Comparison of ENCODE assay signal across 8 cellular contexts in genomic region chr18:31943895-31944816, GRCh38. TPM values are rescaled to one million over a fixed set of nuclear protein-coding genes. Genes with fewer than 3 reads are reported as not detected.
DNase-seq lines count a peak whose midpoint lies in the region; ATAC-seq and TF ChIP-seq lines count a peak whose summit lies in the region.

No MANE protein-coding gene starts in this region.

- H3K36me3 Mint-ChIP-seq in brain: peaks cover 8% of the 10 kb centered on the region
- peaks cover 5% of the 10 kb centered on the region for H3K36me3 Mint-ChIP-seq in memory B cell

- H3K36me3 ChIP-seq in left ventricle myocardium inferior (no peaks in the 10 kb centered on the region), vagina (no peaks in the 10 kb centered on the region)

- H3K4me3 ChIP-seq in left ventricle myocardium inferior (peak overlapping the region; percentile 95), vagina (peak overlapping the region; percentile 89 to 93)

- TF ChIP-seq POLR2A in vagina (IDR thresholded peaks at IDR 0.05): no peak

- H3K27me3 ChIP-seq in left ventricle myocardium inferior (ENCODE audit: low read depth) (no peaks in the 10 kb centered on the region), vagina (no peaks in the 10 kb centered on the region)

- DNase-seq in left ventricle myocardium inferior (no peak), cardiac septum (ENCODE audit: low spot score) (no peak), memory B cell (ENCODE audit: low spot score in 2 of 2) (no peak), vagina (ENCODE audit: extremely low spot score in 2 of 2) (no peak)
- no peak for DNase-seq in stimulated activated CD4-positive, alpha-beta T cell treated with anti-CD3 and anti-CD28 coated beads, Interleukin-4, amount 100 ng/mL, for 1 hour

- H3K27ac Mint-ChIP-seq in brain (peak overlapping the region; percentile 94 to 100 (median 99)), memory B cell (peak overlapping the region; percentile 98)

- peak overlapping the region; percentile 99 to 100 (median 100) for H3K4me3 Mint-ChIP-seq in brain
- H3K4me3 Mint-ChIP-seq in memory B cell: peak overlapping the region; percentile 99

- H3K9me3 Mint-ChIP-seq in brain: no peaks in the 10 kb centered on the region
- H3K9me3 Mint-ChIP-seq in memory B cell: no peaks in the 10 kb centered on the region

- ATAC-seq in memory B cell (ENCODE audit: low read depth): no peak
- no peak for ATAC-seq in HG03521 (IDR thresholded peaks at IDR 0.05; ENCODE audit: unreplicated experiment)
- no peak for ATAC-seq in HG03108 (IDR thresholded peaks at IDR 0.05; ENCODE audit: unreplicated experiment)

- intact Hi-C loops in left ventricle myocardium inferior (cut with micrococcal nuclease) (no loop called here), cardiac septum (cut with DNase I) (loop anchor here (5.0 kb wide), 1 partner anchor 148 kb away; the partner anchor contains the start of gene RNF138), vagina (cut with DNase I) (loop anchor here (5.0 kb wide), 1 partner anchor 148 kb away; the partner anchor contains the start of gene RNF138)

- peaks cover 44% of the 10 kb centered on the region for H3K4me1 Mint-ChIP-seq in brain
- peaks cover 19% of the 10 kb centered on the region for H3K4me1 Mint-ChIP-seq in memory B cell

- H3K27me3 Mint-ChIP-seq in brain (peaks cover 26% of the 10 kb centered on the region), memory B cell (no peaks in the 10 kb centered on the region)

- no peaks in the 10 kb centered on the region for H3K9me3 ChIP-seq in left ventricle myocardium inferior (replicated peaks)
- no peaks in the 10 kb centered on the region for H3K9me3 ChIP-seq in vagina

- TF ChIP-seq CTCF in left ventricle myocardium inferior (IDR thresholded peaks at IDR 0.05; ENCODE audit: borderline replicate concordance) (no peak), brain (conservative IDR thresholded peaks at IDR 0.05) (no peak), vagina (IDR thresholded peaks at IDR 0.05) (no peak)

- H3K4me1 ChIP-seq in left ventricle myocardium inferior (peaks cover 44% of the 10 kb centered on the region), vagina (peaks cover 36% of the 10 kb centered on the region)

- peak overlapping the region; percentile 96 for H3K27ac ChIP-seq in left ventricle myocardium inferior (replicated peaks)
- H3K27ac ChIP-seq in vagina: no peak overlapping the region

RNA-seq across cellular contexts. Expression of gene TRAPPC8, which starts 1.2 kb away (rescaled TPM):
- total RNA-seq in left ventricle myocardium inferior: 34.6 TPM
- total RNA-seq in cardiac septum: 30.1 TPM
- 5.7 TPM for polyA plus RNA-seq in brain (ENCODE audit: insufficient read depth, low read depth, low replicate concordance)
- 33.1 TPM for total RNA-seq in vagina
